10 cellular contexts compared by ENCODE assay signal in genomic region chr12:67070307-67070600, GRCh38.
DNase-seq lines count a peak whose midpoint lies in the region; ATAC-seq, FAIRE-seq and TF ChIP-seq lines count a peak whose summit lies in the region.
"Had no signal": no experiment of that assay in that cellular context is flagged by ENCODE, and none has a peak within 500 bp of the region (broad histone marks: within the 10 kb centered on the region; RNA-seq: fewer than 3 reads in every experiment).

No MANE protein-coding gene starts in this region.

- no peak for FAIRE-seq in astrocyte (lab: Jason Lieb, UNC)
- FAIRE-seq: HTR-8/SVneo had no signal

- CTCF ChIA-PET in CD4-positive, alpha-beta T cell (lab: Charles Lee), result no interaction called here

- H3K4me3 ChIP-seq in HUES64 (ENCODE audit: low read length) (peak overlapping the region; percentile 64), astrocyte (ENCODE audit: insufficient read depth, low read depth, low read length) (peak overlapping the region; percentile 55), muscle layer of colon (ENCODE audit: low read depth in 1 of 2, low read length in 2 of 2) (peak overlapping the region in 1 of 2 donors; percentile 77), left lung (no peak overlapping the region)

- H3K4me1 Mint-ChIP-seq in CD4-positive, alpha-beta T cell (ENCODE audit: low read depth), result peaks cover 11% of the 10 kb centered on the region
- peaks cover 10% of the 10 kb centered on the region for H3K4me1 Mint-ChIP-seq in astrocyte (ENCODE audit: low read depth, unreplicated experiment)

- no peaks in the 10 kb centered on the region for H3K36me3 ChIP-seq in HUES64 (ENCODE audit: insufficient read depth, low read length)
- no peaks in the 10 kb centered on the region for H3K36me3 ChIP-seq in astrocyte (ENCODE audit: insufficient read depth, low read length)
- H3K36me3 ChIP-seq in muscle layer of colon (ENCODE audit: insufficient read depth, low read length), result no peaks in the 10 kb centered on the region
- H3K36me3 ChIP-seq in left lung, result no peaks in the 10 kb centered on the region

- peaks cover 45% of the 10 kb centered on the region for H3K27me3 ChIP-seq in CD4-positive, alpha-beta T cell (ENCODE audit: control insufficient read depth, insufficient read depth, low read length)
- peaks cover 24% of the 10 kb centered on the region for H3K27me3 ChIP-seq in HUES64 (ENCODE audit: insufficient read depth, low read length)
- peaks cover 15% of the 10 kb centered on the region for H3K27me3 ChIP-seq in astrocyte (ENCODE audit: insufficient read depth, low read length)
- H3K27me3 ChIP-seq in muscle layer of colon (ENCODE audit: control insufficient read depth in 1 of 2, insufficient read depth in 2 of 2, low read length in 2 of 2), result no peaks in the 10 kb centered on the region
- peaks cover 30 to 63% of the 10 kb centered on the region in 2 donors for H3K27me3 ChIP-seq in left lung

- peak overlapping the region; percentile 8 for H3K27ac Mint-ChIP-seq in CD4-positive, alpha-beta T cell
- H3K27ac Mint-ChIP-seq in astrocyte (ENCODE audit: unreplicated experiment), result peak overlapping the region; percentile 70

- no peak overlapping the region for H3K27ac ChIP-seq in CD4-positive, alpha-beta T cell (ENCODE audit: low read depth, low read length)
- H3K27ac ChIP-seq in HUES64 (ENCODE audit: low read depth, low read length) (no peak overlapping the region), astrocyte (ENCODE audit: low read depth, low read length) (no peak overlapping the region), muscle layer of colon (ENCODE audit: low read depth, low read length) (peak overlapping the region; percentile 38), caudate nucleus (ENCODE audit: low read depth, low read length) (no peak overlapping the region), left lung (no peak overlapping the region)

- H3K9ac ChIP-seq in HUES64 (ENCODE audit: low read depth, low read length) (no peak overlapping the region), astrocyte (ENCODE audit: low read length) (no peak overlapping the region), muscle layer of colon (ENCODE audit: low read length) (no peak overlapping the region)

- peak overlapping the region; percentile 87 for H3K4me3 Mint-ChIP-seq in CD4-positive, alpha-beta T cell
- peak overlapping the region; percentile 87 for H3K4me3 Mint-ChIP-seq in astrocyte (ENCODE audit: unreplicated experiment)

- intact Hi-C loops in CD4-positive, alpha-beta T cell (cut with DNase I, micrococcal nuclease), result loop anchor here in 1 of 2 experiments (10.0 kb wide), 1 partner anchor 195 kb away; the partner anchor contains the start of gene CAND1
- intact Hi-C loops in left lung (cut with DNase I), result no loop called here

- no peak overlapping the region for H2AFZ ChIP-seq in astrocyte (ENCODE audit: low read depth, low read length)

- no peak for DNase-seq in CD4-positive, alpha-beta T cell
- DNase-seq in astrocyte (ENCODE audit: low read depth), result no peak
- DNase-seq in caudate nucleus (lab: John Stamatoyannopoulos, UW), result no peak
- no peak for DNase-seq in dedifferentiated amniotic fluid mesenchymal stem cell (ENCODE audit: extremely low spot score)
- DNase-seq in left lung, result no peak
- DNase-seq in occipital lobe (lab: John Stamatoyannopoulos, UW), result no peak

- H3K36me3 Mint-ChIP-seq in CD4-positive, alpha-beta T cell (ENCODE audit: low read depth), result peaks cover 8% of the 10 kb centered on the region
- no peaks in the 10 kb centered on the region for H3K36me3 Mint-ChIP-seq in astrocyte (ENCODE audit: low read depth, unreplicated experiment)
- H3K36me3 Mint-ChIP-seq: activated naive CD4-positive, alpha-beta T cell treated with anti-CD3 and anti-CD28 coated beads, Interleukin-2, amount 50 U/mL, for 72 hours had no signal

- H3K9me3 Mint-ChIP-seq in CD4-positive, alpha-beta T cell, result no peaks in the 10 kb centered on the region
- peaks cover 3% of the 10 kb centered on the region for H3K9me3 Mint-ChIP-seq in astrocyte (ENCODE audit: unreplicated experiment)
- H3K9me3 Mint-ChIP-seq: activated naive CD4-positive, alpha-beta T cell treated with anti-CD3 and anti-CD28 coated beads, Interleukin-2, amount 50 U/mL, for 72 hours had no signal

- TF ChIP-seq CTCF in CD4-positive, alpha-beta T cell (IDR thresholded peaks at IDR 0.05), result no peak
- no peak for TF ChIP-seq CTCF in astrocyte (IDR thresholded peaks at IDR 0.05; ENCODE audit: insufficient read depth, low read depth, low read length)
- no peak for TF ChIP-seq CTCF in left lung (IDR thresholded peaks at IDR 0.05)

- WGBS in HUES64, result 43% methylated on average over 6 of the region's 6 CpGs

- peaks cover 6% of the 10 kb centered on the region for H3K79me2 ChIP-seq in astrocyte (ENCODE audit: insufficient read depth, low read length)

- H3K4me1 ChIP-seq in HUES64 (ENCODE audit: insufficient read depth, low read length) (peaks cover 11% of the 10 kb centered on the region; the same call in 1 of the 2 replicates), astrocyte (ENCODE audit: insufficient read depth, low read length) (peaks cover 8% of the 10 kb centered on the region), muscle layer of colon (ENCODE audit: insufficient read depth, low read length) (peaks cover 11% of the 10 kb centered on the region), left lung (peaks cover 4 to 12% of the 10 kb centered on the region in 2 donors)

- H3K9me3 ChIP-seq in CD4-positive, alpha-beta T cell (ENCODE audit: control insufficient read depth, low read length), result no peaks in the 10 kb centered on the region
- H3K9me3 ChIP-seq in HUES64 (ENCODE audit: insufficient read depth, low read depth, low read length), result no peaks in the 10 kb centered on the region
- no peaks in the 10 kb centered on the region for H3K9me3 ChIP-seq in astrocyte (ENCODE audit: insufficient read depth, low read depth, low read length)
- no peaks in the 10 kb centered on the region for H3K9me3 ChIP-seq in muscle layer of colon (ENCODE audit: low read length)
- H3K9me3 ChIP-seq in left lung, result no peaks in the 10 kb centered on the region

- peaks cover 9% of the 10 kb centered on the region for H4K20me1 ChIP-seq in astrocyte (ENCODE audit: insufficient read depth, low read length)

- POLR2A ChIA-PET in CD4-positive, alpha-beta T cell (lab: Charles Lee), result no interaction called here

- peaks cover 33% of the 10 kb centered on the region for H3K27me3 Mint-ChIP-seq in CD4-positive, alpha-beta T cell
- H3K27me3 Mint-ChIP-seq in astrocyte (ENCODE audit: low read depth, unreplicated experiment), result no peaks in the 10 kb centered on the region

- peak overlapping the region; percentile 87 for H3K4me2 ChIP-seq in astrocyte (ENCODE audit: low read length)

- ATAC-seq in CD4-positive, alpha-beta T cell (ENCODE audit: poor library complexity), result no peak
- ATAC-seq in left lung, result no peak

Comparison
In these comparisons a context has a peak if more than half of its experiments do, and no peak if none do; other contexts are left out.
1. H3K4me3 ChIP-seq: peak in HUES64 (single experiment) and astrocyte (single experiment); none in left lung (0 of 2).